ENCODE assay signal across 13 cellular contexts in genomic region chr3:193843447-193844301, GRCh38.
DNase-seq lines count a peak whose midpoint lies in the region; ATAC-seq and TF ChIP-seq lines count a peak whose summit lies in the region.
"Had no signal": no experiment of that assay in that cellular context is flagged by ENCODE, and none has a peak within 500 bp of the region (broad histone marks: within the 10 kb centered on the region; RNA-seq: fewer than 3 reads in every experiment).

No MANE protein-coding gene starts in this region.

- POLR2A ChIA-PET in HEK293T (lab: Yijun Ruan, JAX), result interaction anchor here (0.6 kb wide), 1 partner anchor 258 kb away, joined by 3 read pairs; no protein-coding TSS in a partner anchor

- peak overlapping the region; percentile 77 for H2AFZ ChIP-seq in neural progenitor cell (replicated peaks)

- H4K20me1 ChIP-seq in neural progenitor cell (ENCODE audit: low read depth), result no peaks in the 10 kb centered on the region

- H3K36me3 Mint-ChIP-seq in neural progenitor cell, result no peaks in the 10 kb centered on the region
- H3K36me3 Mint-ChIP-seq: activated CD4-positive, alpha-beta memory T cell treated with anti-CD3 and anti-CD28 coated beads for 36 hours had no signal

- no peak overlapping the region for H3K27ac Mint-ChIP-seq in neural progenitor cell
- H3K27ac Mint-ChIP-seq: activated CD4-positive, alpha-beta memory T cell treated with anti-CD3 and anti-CD28 coated beads for 36 hours had no signal

- peaks cover 39 to 63% of the 10 kb centered on the region in 2 donors for H3K4me1 ChIP-seq in duodenal mucosa (ENCODE audit: control insufficient read depth in 1 of 2, insufficient read depth in 2 of 2, low read length in 2 of 2)
- peaks cover 11% of the 10 kb centered on the region for H3K4me1 ChIP-seq in neural progenitor cell
- H3K4me1 ChIP-seq: tibial artery had no signal

- peak overlapping the region; percentile 6 to 41 for H3K9ac ChIP-seq in duodenal mucosa (ENCODE audit: low read depth in 1 of 2, low read length in 2 of 2)
- no peak overlapping the region for H3K9ac ChIP-seq in neural progenitor cell

- ATAC-seq in HG03108 (IDR thresholded peaks at IDR 0.05; ENCODE audit: unreplicated experiment), result peak; percentile 54
- ATAC-seq: Right ventricle myocardium inferior had no signal

- no peaks in the 10 kb centered on the region for H3K79me2 ChIP-seq in neural progenitor cell (ENCODE audit: low read depth)

- peaks cover 12% of the 10 kb centered on the region for H3F3A ChIP-seq in neural progenitor cell (ENCODE audit: low read depth)

- peaks cover 12% of the 10 kb centered on the region for H3K4me1 Mint-ChIP-seq in neural progenitor cell

- DNase-seq in GM19238 (ENCODE audit: insufficient read length, low spot score), result peak; percentile 39
- DNase-seq in neural progenitor cell (ENCODE audit: low spot score), result no peak
- no peak for DNase-seq in cortex of kidney (lab: John Stamatoyannopoulos, UW)
- no peak for DNase-seq in foreskin fibroblast
- no peak for DNase-seq in NCI-H82 (lab: John Stamatoyannopoulos, UW)
- no peak for DNase-seq in HEK293T (ENCODE audit: extremely low spot score)
- DNase-seq: activated CD4-positive, alpha-beta memory T cell treated with anti-CD3 and anti-CD28 coated beads for 36 hours; anterior cingulate cortex; NCI-H187 treated with DMSO at 0.1 percent for 48 hours; tibial artery had no signal

- TF ChIP-seq CTCF in neural progenitor cell (IDR thresholded peaks at IDR 0.05), result no peak
- no peak for TF ChIP-seq CTCF in foreskin fibroblast (IDR thresholded peaks at IDR 0.05; ENCODE audit: low read depth, low read length)

- H3K27me3 ChIP-seq in duodenal mucosa (ENCODE audit: control insufficient read depth in 1 of 2, insufficient read depth in 2 of 2, low read length in 2 of 2) (no peaks in the 10 kb centered on the region), neural progenitor cell (no peaks in the 10 kb centered on the region)

- H3K4me3 ChIP-seq in duodenal mucosa (ENCODE audit: low read depth in 1 of 2, low read length in 2 of 2) (peak overlapping the region; percentile 33 to 49), neural progenitor cell (no peak overlapping the region), foreskin fibroblast (ENCODE audit: low read depth in 1 of 2, low read length in 2 of 2) (no peak overlapping the region)
- H3K4me3 ChIP-seq: tibial artery had no signal

- no peaks in the 10 kb centered on the region for H3K9me3 ChIP-seq in duodenal mucosa (ENCODE audit: control insufficient read depth in 1 of 2, low read length in 2 of 2)
- H3K9me3 ChIP-seq in neural progenitor cell (ENCODE audit: low read depth), result no peaks in the 10 kb centered on the region
- H3K9me3 ChIP-seq: tibial artery had no signal

- no peak overlapping the region for H3K4me2 ChIP-seq in neural progenitor cell

- peaks cover 4% of the 10 kb centered on the region for H3K9me3 Mint-ChIP-seq in neural progenitor cell
- H3K9me3 Mint-ChIP-seq: activated CD4-positive, alpha-beta memory T cell treated with anti-CD3 and anti-CD28 coated beads for 36 hours had no signal

- H3K27ac ChIP-seq in duodenal mucosa (ENCODE audit: low read depth, low read length), result peak overlapping the region; percentile 88
- no peak overlapping the region for H3K27ac ChIP-seq in neural progenitor cell
- H3K27ac ChIP-seq: tibial artery had no signal

- peaks cover 19% of the 10 kb centered on the region for H3K27me3 Mint-ChIP-seq in neural progenitor cell (ENCODE audit: insufficient read depth, low read depth)

- H3K36me3 ChIP-seq in duodenal mucosa (ENCODE audit: control insufficient read depth in 1 of 2, insufficient read depth in 2 of 2, low read length in 2 of 2) (no peaks in the 10 kb centered on the region), neural progenitor cell (no peaks in the 10 kb centered on the region)
- H3K36me3 ChIP-seq: tibial artery had no signal

- CTCF ChIA-PET in HEK293T (lab: Yijun Ruan, JAX), result no interaction called here

- no peak overlapping the region for H3K4me3 Mint-ChIP-seq in neural progenitor cell
- H3K4me3 Mint-ChIP-seq: activated CD4-positive, alpha-beta memory T cell treated with anti-CD3 and anti-CD28 coated beads for 36 hours had no signal

TF ChIP-seq in HEK293T, 16 proteins besides CTCF, POLR2A, EP300 and RAD21:
- TF ChIP-seq NFRKB (IDR thresholded peaks at IDR 0.05), result no peak
- no peak for TF ChIP-seq FOXM1 (IDR thresholded peaks at IDR 0.05; ENCODE audit: borderline replicate concordance)
- no peak for TF ChIP-seq SUZ12 (IDR thresholded peaks at IDR 0.05)
- no peak for TF ChIP-seq TARDBP (IDR thresholded peaks at IDR 0.05)
- TF ChIP-seq ZNF384 (IDR thresholded peaks at IDR 0.05), result no peak
- no peak for TF ChIP-seq FOXA1 (IDR thresholded peaks at IDR 0.05)
- TF ChIP-seq FOXK2 (IDR thresholded peaks at IDR 0.05), result no peak
- no peak for TF ChIP-seq ELF4 (IDR thresholded peaks at IDR 0.05)
- TF ChIP-seq PKNOX1 (IDR thresholded peaks at IDR 0.05), result no peak
- no peak for TF ChIP-seq CTBP1 (IDR thresholded peaks at IDR 0.05; ENCODE audit: borderline replicate concordance)
- no peak for TF ChIP-seq SP1 (IDR thresholded peaks at IDR 0.05)
- TF ChIP-seq L3MBTL2 (conservative IDR thresholded peaks at IDR 0.05), result no peak
- no peak for TF ChIP-seq HDGF (IDR thresholded peaks at IDR 0.05; ENCODE audit: borderline replicate concordance)
- no peak for TF ChIP-seq BHLHE40 (IDR thresholded peaks at IDR 0.05; ENCODE audit: borderline replicate concordance)
- no peak for TF ChIP-seq ARNT (IDR thresholded peaks at IDR 0.05)
- TF ChIP-seq LEF1 (IDR thresholded peaks at IDR 0.05; ENCODE audit: borderline replicate concordance), result no peak

Comparison
In these comparisons a context has a peak if more than half of its experiments do, and no peak if none do; other contexts are left out.
1. H3K4me3 ChIP-seq: peak in duodenal mucosa (2 of 2); none in neural progenitor cell (single experiment) and foreskin fibroblast (0 of 2).